ENCODE assay signal across 17 cellular contexts in the genomic region with DNA sequence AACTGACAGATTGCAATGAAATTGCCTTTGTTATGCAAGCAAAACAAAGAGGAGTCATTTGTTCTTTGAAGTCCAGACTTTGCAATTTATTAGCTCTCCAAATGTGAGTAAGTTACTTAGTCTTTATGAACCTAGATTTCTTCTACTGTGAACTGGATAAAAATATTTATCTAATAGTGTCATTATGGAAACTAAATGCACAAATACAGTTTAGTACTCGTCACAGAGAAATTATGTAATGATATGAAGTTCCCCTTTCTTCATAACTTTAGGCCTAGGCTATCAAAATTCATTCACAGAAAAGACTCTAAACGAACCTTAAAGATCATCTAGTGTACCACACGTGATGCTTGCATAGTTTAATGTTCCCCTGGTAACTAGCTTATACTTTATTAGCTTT.
"Had no signal": no experiment of that assay in that cellular context is flagged by ENCODE, and none has a peak within 500 bp of the region (broad histone marks: within the 10 kb centered on the region; RNA-seq: fewer than 3 reads in every experiment).

No MANE protein-coding gene starts in this region.

- H3K4me1 ChIP-seq: colonic mucosa, sigmoid colon, upper lobe of left lung had no signal

- H3K27me3 Mint-ChIP-seq: stimulated activated naive CD8-positive, alpha-beta T cell treated with anti-CD3 and anti-CD28 coated beads, Interleukin-15, amount 100 ng/mL, for 72 hours had no signal

- H3K4me3 ChIP-seq: colonic mucosa, esophagus squamous epithelium, sigmoid colon, upper lobe of left lung had no signal

- H3K27me3 ChIP-seq: colonic mucosa, esophagus squamous epithelium, sigmoid colon, upper lobe of left lung had no signal

- H3K9me3 Mint-ChIP-seq: brain; neural crest cell; stimulated activated naive CD8-positive, alpha-beta T cell treated with anti-CD3 and anti-CD28 coated beads, Interleukin-15, amount 100 ng/mL, for 72 hours had no signal

- DNase-seq: activated CD4-positive, alpha-beta T cell treated with anti-CD3 and anti-CD28 coated beads, Interleukin-2, amount 50 U/mL, for 1 hour; activated CD8-positive, alpha-beta memory T cell treated with anti-CD3 and anti-CD28 coated beads for 24 hours; activated gamma-delta T cell treated with Interleukin-2 at 50 U/mL for 16 hours; amygdala; central memory CD4-positive, alpha-beta T cell; colonic mucosa; effector CD4-positive, alpha-beta T cell; esophagus squamous epithelium; foreskin fibroblast; hypothalamus; sigmoid colon; stimulated activated CD4-positive, alpha-beta T cell treated with anti-CD3 and anti-CD28 coated beads, Interleukin-1b, Interleukin-23, amount 100 ng/mL, for 48 hours; stimulated activated naive CD8-positive, alpha-beta T cell treated with anti-CD3 and anti-CD28 coated beads, Interleukin-15, amount 100 ng/mL, for 72 hours; upper lobe of left lung had no signal

- H3K4me3 Mint-ChIP-seq: activated naive CD8-positive, alpha-beta T cell; brain; neural crest cell; stimulated activated naive CD8-positive, alpha-beta T cell treated with anti-CD3 and anti-CD28 coated beads, Interleukin-15, amount 100 ng/mL, for 72 hours had no signal

- ATAC-seq: stimulated activated naive CD8-positive, alpha-beta T cell treated with anti-CD3 and anti-CD28 coated beads, Interleukin-15, amount 100 ng/mL, for 72 hours had no signal

- H3K27ac ChIP-seq: colonic mucosa, esophagus squamous epithelium, sigmoid colon, upper lobe of left lung had no signal

- H3K9me3 ChIP-seq: colonic mucosa, esophagus squamous epithelium, sigmoid colon, upper lobe of left lung had no signal

- H3K36me3 Mint-ChIP-seq: activated naive CD8-positive, alpha-beta T cell; brain had no signal

- H3K4me1 Mint-ChIP-seq: stimulated activated naive CD8-positive, alpha-beta T cell treated with anti-CD3 and anti-CD28 coated beads, Interleukin-15, amount 100 ng/mL, for 72 hours had no signal

- H3K27ac Mint-ChIP-seq: activated naive CD8-positive, alpha-beta T cell; brain; stimulated activated naive CD8-positive, alpha-beta T cell treated with anti-CD3 and anti-CD28 coated beads, Interleukin-15, amount 100 ng/mL, for 72 hours had no signal

- H3K36me3 ChIP-seq: colonic mucosa, esophagus squamous epithelium, sigmoid colon, upper lobe of left lung had no signal
